8 cellular contexts compared by ENCODE assay signal in genomic region chrX:153333271-153333670, GRCh38. TPM values are rescaled to one million over a fixed set of nuclear protein-coding genes. Genes with fewer than 3 reads are reported as not detected.
DNase-seq lines count a peak whose midpoint lies in the region; ATAC-seq, FAIRE-seq and TF ChIP-seq lines count a peak whose summit lies in the region.

No MANE protein-coding gene starts in this region.

- H3K9me3 Mint-ChIP-seq in astrocyte (ENCODE audit: unreplicated experiment): no peaks in the 10 kb centered on the region
- peaks cover 2% of the 10 kb centered on the region for H3K9me3 Mint-ChIP-seq in memory B cell

- H3K27me3 ChIP-seq in HCT116 (ENCODE audit: insufficient read depth, low read length): no peaks in the 10 kb centered on the region
- H3K27me3 ChIP-seq in astrocyte (ENCODE audit: insufficient read depth, low read length): peaks cover 2% of the 10 kb centered on the region
- no peaks in the 10 kb centered on the region for H3K27me3 ChIP-seq in upper lobe of left lung
- no peaks in the 10 kb centered on the region for H3K27me3 ChIP-seq in Peyer's patch

- H2AFZ ChIP-seq in HCT116 (ENCODE audit: low read depth, low read length, poor library complexity, severe bottlenecking): no peak overlapping the region
- peak overlapping the region; percentile 80 for H2AFZ ChIP-seq in astrocyte (ENCODE audit: low read depth, low read length)

- 75 to 76% methylated on average over 2 of the region's 2 CpGs for whole genome bisulfite sequencing in upper lobe of left lung, 2 donors

- H3K9ac ChIP-seq in HCT116 (ENCODE audit: low read length): no peak overlapping the region
- peak overlapping the region; percentile 80 for H3K9ac ChIP-seq in astrocyte (ENCODE audit: low read length)

- H3K9me3 ChIP-seq in HCT116 (ENCODE audit: control insufficient read depth in 1 of 2, insufficient read depth in 1 of 2, low read depth in 1 of 2, low read length in 2 of 2) (no peaks in the 10 kb centered on the region), astrocyte (ENCODE audit: insufficient read depth, low read depth, low read length) (no peaks in the 10 kb centered on the region), upper lobe of left lung (peaks cover 0 to 9% (median 0%) of the 10 kb centered on the region in 4 donors), Peyer's patch (no peaks in the 10 kb centered on the region)

- H3K27ac Mint-ChIP-seq in astrocyte (ENCODE audit: unreplicated experiment): no peak overlapping the region
- H3K27ac Mint-ChIP-seq in memory B cell: no peak overlapping the region

- H4K20me1 ChIP-seq in HCT116 (ENCODE audit: insufficient read depth) (no peaks in the 10 kb centered on the region), astrocyte (ENCODE audit: insufficient read depth, low read length) (peaks cover 32% of the 10 kb centered on the region)

- H3K4me1 ChIP-seq in HCT116 (ENCODE audit: control insufficient read depth in 1 of 2, insufficient read depth in 2 of 2, low read length in 2 of 2) (peaks cover 5 to 12% of the 10 kb centered on the region in 2 experiments; a peak in 3 of 4 replicates), astrocyte (ENCODE audit: insufficient read depth, low read length) (no peaks in the 10 kb centered on the region), upper lobe of left lung (peaks cover 0 to 6% (median 2%) of the 10 kb centered on the region in 4 donors), Peyer's patch (no peaks in the 10 kb centered on the region)

- no TSS peak for BruUV-seq in HCT116 (replicated peaks; lab: Mats Ljungman, UMichigan)

- RAD21 ChIA-PET in HCT116 (lab: Charles Lee; ENCODE audit: low non-redundant PET in 1 of 2, low total read pairs in 2 of 2, uncharacterized antibody in 2 of 2, unreplicated experiment in 2 of 2): no interaction called here

- H3K9me2 ChIP-seq in HCT116 (ENCODE audit: insufficient read depth): no peaks in the 10 kb centered on the region

- no peak for TF ChIP-seq POLR2A in HCT116 (IDR thresholded peaks at IDR 0.05; ENCODE audit: borderline replicate concordance, extremely low read depth, insufficient read depth, insufficient read length)
- no peak for TF ChIP-seq POLR2A in upper lobe of left lung (IDR thresholded peaks at IDR 0.05)
- TF ChIP-seq POLR2A in Peyer's patch (IDR thresholded peaks at IDR 0.05): no peak

- H3K4me1 Mint-ChIP-seq in astrocyte (ENCODE audit: low read depth, unreplicated experiment) (peaks cover 6% of the 10 kb centered on the region), memory B cell (peaks cover 16% of the 10 kb centered on the region)

- H3K27ac ChIP-seq in HCT116 (ENCODE audit: low read depth, low read length) (no peak overlapping the region), astrocyte (ENCODE audit: low read depth, low read length) (peak overlapping the region; percentile 42), upper lobe of left lung (no peak overlapping the region), Peyer's patch (no peak overlapping the region)

- H3K36me3 Mint-ChIP-seq in astrocyte (ENCODE audit: low read depth, unreplicated experiment): no peaks in the 10 kb centered on the region
- peaks cover 6% of the 10 kb centered on the region for H3K36me3 Mint-ChIP-seq in memory B cell

- H3K4me3 Mint-ChIP-seq in astrocyte (ENCODE audit: unreplicated experiment) (peak overlapping the region; percentile 86), memory B cell (peak overlapping the region; percentile 88)

- intact Hi-C loops in HCT116 (cut with micrococcal nuclease): no loop called here

- H3K79me2 ChIP-seq in HCT116 (ENCODE audit: insufficient read depth, low read length) (peaks cover 11% of the 10 kb centered on the region; the same call in 1 of the 2 replicates), astrocyte (ENCODE audit: insufficient read depth, low read length) (peaks cover 42% of the 10 kb centered on the region)

- DNase-seq in AG10803 (ENCODE audit: low read depth) (peak; percentile 80), HCT116 (ENCODE audit: low read depth, low spot score) (no peak), astrocyte (ENCODE audit: low read depth) (peak; percentile 38), memory B cell (ENCODE audit: low spot score in 2 of 2) (no peak), NCI-H2029 treated with DMSO at 0.1 percent for 48 hours (lab: John Stamatoyannopoulos, UW) (no peak), upper lobe of left lung (no peak), Peyer's patch (no peak)

- H3K36me3 ChIP-seq in HCT116 (ENCODE audit: control insufficient read depth in 1 of 2, insufficient read depth in 2 of 2, low read length in 2 of 2): 0 out of 4 replicates have a peak, but pooled peaks cover 0 to 2% of the 10 kb centered on the region in 2 experiments
- H3K36me3 ChIP-seq in astrocyte (ENCODE audit: insufficient read depth, low read length): peaks cover 4% of the 10 kb centered on the region
- no peaks in the 10 kb centered on the region for H3K36me3 ChIP-seq in upper lobe of left lung
- peaks cover 0 to 5% (median 0%) of the 10 kb centered on the region in 3 donors for H3K36me3 ChIP-seq in Peyer's patch

- FAIRE-seq in astrocyte (lab: Jason Lieb, UNC): no peak

- TF ChIP-seq EP300 in upper lobe of left lung (IDR thresholded peaks at IDR 0.05): no peak

- ATAC-seq in HCT116 (no peak), memory B cell (ENCODE audit: low read depth) (no peak), upper lobe of left lung (ENCODE audit: low FRiP score in 2 of 2) (no peak), HG03097 (IDR thresholded peaks at IDR 0.05; ENCODE audit: low FRiP score, unreplicated experiment) (no peak)

- POLR2A ChIA-PET in HCT116 (lab: Charles Lee): no interaction called here

- CTCF ChIA-PET in HCT116 (lab: Charles Lee): no interaction called here

- peaks cover 10% of the 10 kb centered on the region for H3K27me3 Mint-ChIP-seq in astrocyte (ENCODE audit: low read depth, unreplicated experiment)
- no peaks in the 10 kb centered on the region for H3K27me3 Mint-ChIP-seq in memory B cell

- no peak for TF ChIP-seq CTCF in AG10803 (conservative IDR thresholded peaks at IDR 0.05; ENCODE audit: low read length)
- no peak for TF ChIP-seq CTCF in HCT116 (IDR thresholded peaks at IDR 0.05 in 2 of 3, conservative IDR thresholded peaks at IDR 0.05 in 1 of 3; ENCODE audit: borderline replicate concordance in 1 of 3, insufficient read depth in 1 of 3, low read depth in 2 of 3, low read length in 2 of 3)
- no peak for TF ChIP-seq CTCF in astrocyte (IDR thresholded peaks at IDR 0.05; ENCODE audit: insufficient read depth, low read depth, low read length)
- no peak for TF ChIP-seq CTCF in upper lobe of left lung (IDR thresholded peaks at IDR 0.05)
- TF ChIP-seq CTCF in Peyer's patch (IDR thresholded peaks at IDR 0.05): no peak

- TF ChIP-seq RAD21 in HCT116 (IDR thresholded peaks at IDR 0.05; ENCODE audit: low read depth): no peak

- H3K4me3 ChIP-seq in AG10803 (ENCODE audit: low read length) (peak overlapping the region; percentile 62), HCT116 (replicated peaks in 1 of 2; ENCODE audit: low read depth in 1 of 2, low read length in 2 of 2) (peak overlapping the region; percentile 20 to 42; a peak in 3 of 4 replicates), astrocyte (ENCODE audit: insufficient read depth, low read depth, low read length) (peak overlapping the region; percentile 60), upper lobe of left lung (peak overlapping the region in 2 of 4 donors; percentile 69 to 82), Peyer's patch (peak overlapping the region in 1 of 4 donors; percentile 84)

- H3K4me2 ChIP-seq in HCT116 (ENCODE audit: low read length): peak overlapping the region; percentile 69
- peak overlapping the region; percentile 96 for H3K4me2 ChIP-seq in astrocyte (ENCODE audit: low read length)

TF ChIP-seq in HCT116, 20 proteins besides CTCF, POLR2A, EP300 and RAD21 (continues in another document):
- TF ChIP-seq ELF1 (IDR thresholded peaks at IDR 0.05; ENCODE audit: borderline replicate concordance, low read depth): no peak
- no peak for TF ChIP-seq FOSL1 (IDR thresholded peaks at IDR 0.05; ENCODE audit: low read depth)
- TF ChIP-seq JUND (IDR thresholded peaks at IDR 0.05): no peak
- TF ChIP-seq, protein P1, sequence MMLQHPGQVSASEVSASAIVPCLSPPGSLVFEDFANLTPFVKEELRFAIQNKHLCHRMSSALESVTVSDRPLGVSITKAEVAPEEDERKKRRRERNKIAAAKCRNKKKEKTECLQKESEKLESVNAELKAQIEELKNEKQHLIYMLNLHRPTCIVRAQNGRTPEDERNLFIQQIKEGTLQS (IDR thresholded peaks at IDR 0.05): no peak
- TF ChIP-seq, protein P2, sequence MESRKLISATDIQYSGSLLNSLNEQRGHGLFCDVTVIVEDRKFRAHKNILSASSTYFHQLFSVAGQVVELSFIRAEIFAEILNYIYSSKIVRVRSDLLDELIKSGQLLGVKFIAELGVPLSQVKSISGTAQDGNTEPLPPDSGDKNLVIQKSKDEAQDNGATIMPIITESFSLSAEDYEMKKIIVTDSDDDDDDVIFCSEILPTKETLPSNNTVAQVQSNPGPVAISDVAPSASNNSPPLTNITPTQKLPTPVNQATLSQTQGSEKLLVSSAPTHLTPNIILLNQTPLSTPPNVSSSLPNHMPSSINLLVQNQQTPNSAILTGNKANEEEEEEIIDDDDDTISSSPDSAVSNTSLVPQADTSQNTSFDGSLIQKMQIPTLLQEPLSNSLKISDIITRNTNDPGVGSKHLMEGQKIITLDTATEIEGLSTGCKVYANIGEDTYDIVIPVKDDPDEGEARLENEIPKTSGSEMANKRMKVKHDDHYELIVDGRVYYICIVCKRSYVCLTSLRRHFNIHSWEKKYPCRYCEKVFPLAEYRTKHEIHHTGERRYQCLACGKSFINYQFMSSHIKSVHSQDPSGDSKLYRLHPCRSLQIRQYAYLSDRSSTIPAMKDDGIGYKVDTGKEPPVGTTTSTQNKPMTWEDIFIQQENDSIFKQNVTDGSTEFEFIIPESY (IDR thresholded peaks at IDR 0.05; ENCODE audit: extremely low read depth, insufficient replicate concordance, low read length): no peak
- TF ChIP-seq SP1 (IDR thresholded peaks at IDR 0.05; ENCODE audit: low read depth): no peak
- TF ChIP-seq EZH2phosphoT487 (IDR thresholded peaks at IDR 0.05; ENCODE audit: borderline replicate concordance): no peak
- no peak for TF ChIP-seq CBX3 (IDR thresholded peaks at IDR 0.05; ENCODE audit: low read depth)
- no peak for TF ChIP-seq YY1 (IDR thresholded peaks at IDR 0.05; ENCODE audit: extremely low read depth, insufficient replicate concordance, low read depth, low read length)
- TF ChIP-seq SRF (IDR thresholded peaks at IDR 0.05; ENCODE audit: low read depth): no peak
- TF ChIP-seq MAX (IDR thresholded peaks at IDR 0.05): no peak
- no peak for TF ChIP-seq ZNF274 (IDR thresholded peaks at IDR 0.05; ENCODE audit: low read depth, low read length)

RNA-seq across cellular contexts. Expression of gene ZNF275, which starts 0.7 kb away (rescaled TPM):
- 9.8 TPM for total RNA-seq in HCT116 (2021; ENCODE audit: unreplicated experiment)
- polyA plus RNA-seq in HCT116 (2012): 5.6 and 7.1 TPM in 2 replicates
- total RNA-seq in astrocyte: 14.8 and 14.9 TPM in 2 replicates
- total RNA-seq in upper lobe of left lung: 10 to 100 TPM in 2 of 6 donors, 1 to 10 TPM in 4; 5.9 to 13.8 (median 8.8) TPM
- total RNA-seq in Peyer's patch: 10 to 100 TPM in 1 of 4 donors, 1 to 10 TPM in 3; 4.0 to 12.4 (median 7.2) TPM

RNA-seq across cellular contexts. Expression of gene PNMA6F, which starts 11.7 kb away (rescaled TPM):
- total RNA-seq in HCT116 (2021; ENCODE audit: unreplicated experiment) (not detected), astrocyte (not detected in 2 replicates), upper lobe of left lung (not detected), Peyer's patch (not detected)
- polyA plus RNA-seq in HCT116 (2012): not detected in 2 replicates

Comparison
In these comparisons a context has a peak if more than half of its experiments do, and no peak if none do; other contexts are left out.
1. DNase-seq: peak in AG10803 (single experiment) and astrocyte (single experiment); none in HCT116 (single experiment), memory B cell (0 of 2), NCI-H2029 treated with DMSO at 0.1 percent for 48 hours (single experiment), upper lobe of left lung (0 of 2) and Peyer's patch (0 of 3).